8 cellular contexts compared by ENCODE assay signal in the genomic region with DNA sequence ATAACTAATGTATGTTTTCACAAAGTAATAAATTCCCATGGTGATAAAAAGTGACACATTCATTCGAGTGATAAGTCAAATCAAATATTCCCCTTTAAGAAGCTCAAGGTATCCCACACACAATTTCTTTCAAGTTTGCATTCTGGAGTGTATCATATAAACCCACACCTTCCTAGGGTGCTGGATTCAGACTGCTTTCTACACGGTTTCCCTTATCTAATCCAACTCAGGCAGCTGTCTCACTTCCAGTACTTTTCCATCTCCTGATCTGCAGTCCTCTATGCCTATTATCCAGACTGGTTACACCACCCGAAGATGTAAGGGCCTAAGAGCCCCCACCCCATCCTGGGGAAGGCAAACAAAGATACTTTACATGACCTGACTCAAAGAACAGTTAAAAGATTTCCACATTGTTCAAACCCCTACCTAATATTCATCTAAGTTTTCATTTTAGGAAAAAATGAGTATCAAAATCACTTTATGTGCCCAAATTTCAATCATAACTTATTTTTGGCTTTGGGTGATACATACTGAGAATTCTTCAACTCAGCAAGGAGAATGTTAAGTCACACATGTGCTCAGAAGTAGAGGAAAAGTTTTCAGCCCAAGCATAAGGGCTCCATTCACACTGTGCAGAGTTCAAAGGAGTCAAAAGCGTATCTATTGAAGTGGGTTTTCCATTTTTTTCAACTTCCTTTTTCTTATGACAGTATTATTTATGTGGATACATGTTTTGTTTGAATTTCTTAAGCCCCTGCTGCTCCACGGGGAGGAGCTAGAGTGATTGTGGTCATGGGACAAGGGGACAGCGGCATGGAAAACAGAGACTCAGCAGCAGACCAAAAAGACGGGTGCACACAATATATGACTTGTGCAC. TPM values are rescaled to one million over a fixed set of nuclear protein-coding genes. Genes with fewer than 3 reads are reported as not detected.
A peak's percentile ranks its signal among the peaks of the same experiment; 100 is the strongest.
DNase-seq lines count a peak whose midpoint lies in the region; ATAC-seq and TF ChIP-seq lines count a peak whose summit lies in the region.

No MANE protein-coding gene starts in this region.

- H3K36me3 ChIP-seq in fibroblast of lung (ENCODE audit: control insufficient read depth, insufficient read depth, low read length), result peaks cover 3% of the 10 kb centered on the region
- H3K36me3 ChIP-seq in prostate gland, result no peaks in the 10 kb centered on the region

- no peak for ATAC-seq in GM19035 (IDR thresholded peaks at IDR 0.05; ENCODE audit: unreplicated experiment)

- peaks cover 92% of the 10 kb centered on the region for H3K79me2 ChIP-seq in fibroblast of lung (ENCODE audit: control insufficient read depth, insufficient read depth, low read length)

- H3K4me1 ChIP-seq in fibroblast of lung (ENCODE audit: control insufficient read depth, extremely low read depth, insufficient read depth, low read length) (peaks cover 52% of the 10 kb centered on the region), prostate gland (replicated peaks) (peaks cover 7% of the 10 kb centered on the region)

- H3K4me3 ChIP-seq in fibroblast of lung (replicated peaks in 1 of 4; ENCODE audit: control extremely low read depth in 1 of 4, insufficient read depth in 1 of 4, low read depth in 3 of 4, low read length in 4 of 4) (peak overlapping the region in 3 of 4 experiments; percentile 25 to 51 (median 50)), prostate gland (no peak overlapping the region)

- WGBS in prostate gland, result 24% methylated on average over 7 of the region's 7 CpGs

- H3K4me2 ChIP-seq in fibroblast of lung (ENCODE audit: extremely low read depth, insufficient read depth, low read length), result peak overlapping the region; percentile 89

- no peaks in the 10 kb centered on the region for H3K9me3 ChIP-seq in fibroblast of lung (ENCODE audit: control insufficient read depth, insufficient read depth, low read depth, low read length)
- no peaks in the 10 kb centered on the region for H3K9me3 ChIP-seq in prostate gland

- intact Hi-C loops in prostate gland (cut with DNase I), result loop anchor here (10.0 kb wide), 1 partner anchor 475 kb away; no protein-coding TSS in a partner anchor

- H3K27ac ChIP-seq in fibroblast of lung (ENCODE audit: insufficient read depth, low read length), result peak overlapping the region; percentile 97
- H3K27ac ChIP-seq in prostate gland, result peak overlapping the region; percentile 89 to 90

- no peak for TF ChIP-seq POLR2A in prostate gland (IDR thresholded peaks at IDR 0.05)

- H2AFZ ChIP-seq in fibroblast of lung (ENCODE audit: low read length), result no peak overlapping the region

- TF ChIP-seq CTCF in fibroblast of lung (conservative IDR thresholded peaks at IDR 0.05 in 1 of 2, IDR thresholded peaks at IDR 0.05 in 1 of 2; ENCODE audit: low read depth in 1 of 2, low read length in 2 of 2) (peak in 1 of 2 donors; percentile 14), prostate gland (IDR thresholded peaks at IDR 0.05) (peak in 1 of 4 experiments; percentile 6)

- no peaks in the 10 kb centered on the region for H3K27me3 ChIP-seq in fibroblast of lung (ENCODE audit: control insufficient read depth, insufficient read depth, low read length)
- no peaks in the 10 kb centered on the region for H3K27me3 ChIP-seq in prostate gland (replicated peaks; ENCODE audit: insufficient read depth)

- DNase-seq in DMS53 (lab: John Stamatoyannopoulos, UW) (peak; percentile 79), LHCN-M2 (ENCODE audit: low read depth) (peak; percentile 68), fibroblast of lung (ENCODE audit: low read depth in 2 of 2) (peak; percentile 60 to 73), prostate gland (ENCODE audit: low spot score) (peak; percentile 21), T-helper 9 cell (no peak), NCI-H2171 treated with DMSO at 0.1 percent for 48 hours (lab: John Stamatoyannopoulos, UW) (no peak)
- peak; percentile 52 to 62 for DNase-seq in activated CD4-positive, alpha-beta T cell treated with anti-CD3 and anti-CD28 coated beads, Interleukin-2, amount 50 U/mL, for 48 hours

- H4K20me1 ChIP-seq in fibroblast of lung (ENCODE audit: control insufficient read depth, extremely low read depth, insufficient read depth, low read length), result peaks cover 3% of the 10 kb centered on the region

- H3K9ac ChIP-seq in fibroblast of lung (ENCODE audit: insufficient read depth, low read length), result peak overlapping the region; percentile 18

RNA-seq across cellular contexts. Expression of a gene that starts 41.8 kb away (rescaled TPM):
- total RNA-seq in LHCN-M2 (2014; rRNA removed), result 167 and 172 TPM in 2 replicates
- 306 TPM for polyA plus RNA-seq in LHCN-M2 (2012)
- total RNA-seq in fibroblast of lung, result 202 and 288 TPM in 2 replicates
- polyA plus RNA-seq in fibroblast of lung, result 542 and 773 TPM in 2 replicates
- 395 and 442 TPM in 2 replicates for polyA plus RNA-seq in fibroblast of lung (2012)
- polyA minus RNA-seq in fibroblast of lung (ENCODE audit: low replicate concordance), result 1,176 and 1,331 TPM in 2 replicates
- 100 to 1,000 TPM in 1 of 2 donors, 10 to 100 TPM in 1; 34.9 to 105 TPM for total RNA-seq in prostate gland

RNA-seq across cellular contexts. Expression of a gene that starts 55.9 kb away (rescaled TPM):
- 1.5 and 2.1 TPM in 2 replicates for total RNA-seq in LHCN-M2 (2014; rRNA removed)
- 8.2 TPM for polyA plus RNA-seq in LHCN-M2 (2012)
- total RNA-seq in fibroblast of lung, result 0.51 and 1.5 TPM in 2 replicates
- 3.0 and 5.3 TPM in 2 replicates for polyA plus RNA-seq in fibroblast of lung
- polyA plus RNA-seq in fibroblast of lung (2012), result 3.6 and 4.5 TPM in 2 replicates
- polyA minus RNA-seq in fibroblast of lung (ENCODE audit: low replicate concordance), result 3.6 and 9.7 TPM in 2 replicates
- total RNA-seq in prostate gland, result 1 to 10 TPM; 2.6 to 5.3 TPM

Comparison
In these comparisons a context has a peak if more than half of its experiments do, and no peak if none do; other contexts are left out.
1. DNase-seq: peak in DMS53 (single experiment), LHCN-M2 (single experiment), activated CD4-positive, alpha-beta T cell treated with anti-CD3 and anti-CD28 coated beads, Interleukin-2, amount 50 U/mL, for 48 hours (2 of 2), fibroblast of lung (2 of 2) and prostate gland (single experiment); none in T-helper 9 cell (single experiment) and NCI-H2171 treated with DMSO at 0.1 percent for 48 hours (single experiment).
2. H3K4me3 ChIP-seq: peak in fibroblast of lung (3 of 4); none in prostate gland (0 of 2).